In genomic region chr20:46568570-46569129, GRCh38 we compare ENCODE assay signal across 8 cellular contexts. TPM values are rescaled to one million over a fixed set of nuclear protein-coding genes. Genes with fewer than 3 reads are reported as not detected.
DNase-seq lines count a peak whose midpoint lies in the region; ATAC-seq and TF ChIP-seq lines count a peak whose summit lies in the region.

No MANE protein-coding gene starts in this region.

- H3K4me1 ChIP-seq in spleen: peaks cover 0 to 26% (median 9%) of the 10 kb centered on the region in 6 donors

- H3K9me3 Mint-ChIP-seq in activated T-helper 2 cell treated with anti-CD3 and anti-CD28 coated beads, Interferon-gamma antibody, Interleukin-2, Interleukin-4, amounts not matched to agents 10 μg/mL and 5 μg/mL and 100 μg/mL, durations not matched to agents 14 hours and 24 hours and 36 hours: no peaks in the 10 kb centered on the region
- H3K9me3 Mint-ChIP-seq in CD4-positive, alpha-beta T cell: no peaks in the 10 kb centered on the region

- H3K27me3 ChIP-seq in spleen (replicated peaks in 1 of 7): peaks cover 0 to 54% (median 5%) of the 10 kb centered on the region in 7 donors
- peaks cover 5% of the 10 kb centered on the region for H3K27me3 ChIP-seq in CD4-positive, alpha-beta T cell (ENCODE audit: control insufficient read depth, insufficient read depth, low read length)

- H3K27ac Mint-ChIP-seq in activated T-helper 2 cell treated with anti-CD3 and anti-CD28 coated beads, Interferon-gamma antibody, Interleukin-2, Interleukin-4, amounts not matched to agents 10 μg/mL and 5 μg/mL and 100 μg/mL, durations not matched to agents 14 hours and 24 hours and 36 hours: no peak overlapping the region
- no peak overlapping the region for H3K27ac Mint-ChIP-seq in CD4-positive, alpha-beta T cell

- H3K27me3 Mint-ChIP-seq in activated T-helper 2 cell treated with anti-CD3 and anti-CD28 coated beads, Interferon-gamma antibody, Interleukin-2, Interleukin-4, amounts not matched to agents 10 μg/mL and 5 μg/mL and 100 μg/mL, durations not matched to agents 14 hours and 24 hours and 36 hours (ENCODE audit: low read depth): peaks cover 31% of the 10 kb centered on the region
- H3K27me3 Mint-ChIP-seq in CD4-positive, alpha-beta T cell: peaks cover 28% of the 10 kb centered on the region

- intact Hi-C loops in cardiac septum (cut with DNase I): no loop called here
- intact Hi-C loops in spleen (cut with DNase I; ENCODE audit: low total_unique reads): no loop called here
- intact Hi-C loops in activated T-helper 2 cell treated with anti-CD3 and anti-CD28 coated beads, Interferon-gamma antibody, Interleukin-2, Interleukin-4, amounts not matched to agents 10 μg/mL and 5 μg/mL and 100 μg/mL, durations not matched to agents 14 hours and 24 hours and 36 hours (cut with micrococcal nuclease): no loop called here
- intact Hi-C loops in CD4-positive, alpha-beta T cell (cut with DNase I, micrococcal nuclease): no loop called here

- no peak for TF ChIP-seq CTCF in spleen (IDR thresholded peaks at IDR 0.05 in 8 of 11, conservative IDR thresholded peaks at IDR 0.05 in 3 of 11)
- TF ChIP-seq CTCF in CD4-positive, alpha-beta T cell (IDR thresholded peaks at IDR 0.05): no peak

- ATAC-seq in CD4-positive, alpha-beta T cell (ENCODE audit: poor library complexity): no peak

- H3K27ac ChIP-seq in spleen: no peak overlapping the region
- no peak overlapping the region for H3K27ac ChIP-seq in CD4-positive, alpha-beta T cell (ENCODE audit: low read depth, low read length)

- CTCF ChIA-PET in CD4-positive, alpha-beta T cell (lab: Charles Lee): no interaction called here

- peak; percentile 61 for DNase-seq in HT-29 (ENCODE audit: low spot score)
- DNase-seq in SK-N-DZ (ENCODE audit: low spot score): peak; percentile 29
- peak; percentile 94 for DNase-seq in cardiac septum (ENCODE audit: low spot score)
- DNase-seq in spleen: peak; percentile 80
- no peak for DNase-seq in activated CD4-positive, alpha-beta T cell treated with anti-CD3 and anti-CD28 coated beads for 48 hours
- DNase-seq in activated T-helper 2 cell treated with anti-CD3 and anti-CD28 coated beads, Interferon-gamma antibody, Interleukin-2, Interleukin-4, amounts not matched to agents 10 μg/mL and 5 μg/mL and 100 μg/mL, durations not matched to agents 14 hours and 24 hours and 36 hours (ENCODE audit: low spot score): no peak
- no peak for DNase-seq in CD4-positive, alpha-beta T cell
- DNase-seq in NCI-H82 treated with DMSO at 0.1 percent for 48 hours (lab: John Stamatoyannopoulos, UW; ENCODE audit: unreplicated experiment): no peak

- no peaks in the 10 kb centered on the region for H3K9me3 ChIP-seq in spleen
- H3K9me3 ChIP-seq in CD4-positive, alpha-beta T cell (ENCODE audit: control insufficient read depth, low read length): no peaks in the 10 kb centered on the region

- H3K4me3 Mint-ChIP-seq in activated T-helper 2 cell treated with anti-CD3 and anti-CD28 coated beads, Interferon-gamma antibody, Interleukin-2, Interleukin-4, amounts not matched to agents 10 μg/mL and 5 μg/mL and 100 μg/mL, durations not matched to agents 14 hours and 24 hours and 36 hours (ENCODE audit: low read depth): no peak overlapping the region
- H3K4me3 Mint-ChIP-seq in CD4-positive, alpha-beta T cell: no peak overlapping the region

- no peak for TF ChIP-seq POLR2A in spleen (IDR thresholded peaks at IDR 0.05)

- H3K36me3 ChIP-seq in spleen: no peaks in the 10 kb centered on the region

- POLR2A ChIA-PET in CD4-positive, alpha-beta T cell (lab: Charles Lee): no interaction called here

- no peak overlapping the region for H3K4me3 ChIP-seq in spleen

- no peaks in the 10 kb centered on the region for H3K36me3 Mint-ChIP-seq in activated T-helper 2 cell treated with anti-CD3 and anti-CD28 coated beads, Interferon-gamma antibody, Interleukin-2, Interleukin-4, amounts not matched to agents 10 μg/mL and 5 μg/mL and 100 μg/mL, durations not matched to agents 14 hours and 24 hours and 36 hours (ENCODE audit: low read depth)
- H3K36me3 Mint-ChIP-seq in CD4-positive, alpha-beta T cell (ENCODE audit: low read depth): no peaks in the 10 kb centered on the region

- H3K4me1 Mint-ChIP-seq in activated T-helper 2 cell treated with anti-CD3 and anti-CD28 coated beads, Interferon-gamma antibody, Interleukin-2, Interleukin-4, amounts not matched to agents 10 μg/mL and 5 μg/mL and 100 μg/mL, durations not matched to agents 14 hours and 24 hours and 36 hours (ENCODE audit: low read depth): peaks cover 4% of the 10 kb centered on the region
- no peaks in the 10 kb centered on the region for H3K4me1 Mint-ChIP-seq in CD4-positive, alpha-beta T cell (ENCODE audit: low read depth)

- WGBS in spleen, 5 donors: 20 to 34% (median 24%) methylated on average over 10 of the region's 10 CpGs

RNA-seq across cellular contexts. Expression of gene OCSTAMP, which starts 18.2 kb away (rescaled TPM):
- not detected in 2 replicates for total RNA-seq in HT-29 (2014; rRNA removed; shearing (Covaris generic))
- not detected in 2 replicates for polyA plus RNA-seq in SK-N-DZ (2014; cell fraction: cytosol; rRNA removed)
- polyA plus RNA-seq in SK-N-DZ (2014; cell fraction: nucleus; rRNA removed): not detected in 2 replicates
- not detected for total RNA-seq in cardiac septum
- total RNA-seq in spleen: not detected
- not detected for polyA plus RNA-seq in spleen
- not detected in 2 replicates for total RNA-seq in activated T-helper 2 cell treated with anti-CD3 and anti-CD28 coated beads, Interferon-gamma antibody, Interleukin-2, Interleukin-4, amounts not matched to agents 10 μg/mL and 5 μg/mL and 100 μg/mL, durations not matched to agents 14 hours and 24 hours and 36 hours
- total RNA-seq in CD4-positive, alpha-beta T cell: not detected

RNA-seq across cellular contexts. Expression of gene ZNF334, which starts 55.3 kb away (rescaled TPM):
- 1.5 and 1.7 TPM in 2 replicates for total RNA-seq in HT-29 (2014; rRNA removed; shearing (Covaris generic))
- polyA plus RNA-seq in SK-N-DZ (2014; cell fraction: cytosol; rRNA removed): 22.1 and 22.2 TPM in 2 replicates
- polyA plus RNA-seq in SK-N-DZ (2014; cell fraction: nucleus; rRNA removed): 46.5 and 74.9 TPM in 2 replicates
- 1.2 TPM for total RNA-seq in cardiac septum
- 1 to 10 TPM; 1.7 to 4.5 (median 2.7) TPM for total RNA-seq in spleen
- 1 to 10 TPM; 1.2 to 1.5 (median 1.2) TPM for polyA plus RNA-seq in spleen
- 1.2 and 1.4 TPM in 2 replicates for total RNA-seq in activated T-helper 2 cell treated with anti-CD3 and anti-CD28 coated beads, Interferon-gamma antibody, Interleukin-2, Interleukin-4, amounts not matched to agents 10 μg/mL and 5 μg/mL and 100 μg/mL, durations not matched to agents 14 hours and 24 hours and 36 hours
- under 1 TPM; 0.19 to 0.28 TPM for total RNA-seq in CD4-positive, alpha-beta T cell

Comparison
In these comparisons a context has a peak if more than half of its experiments do, and no peak if none do; other contexts are left out.
1. DNase-seq: peak in HT-29 (single experiment), SK-N-DZ (single experiment), cardiac septum (single experiment) and spleen (single experiment); none in activated CD4-positive, alpha-beta T cell treated with anti-CD3 and anti-CD28 coated beads for 48 hours (single experiment), activated T-helper 2 cell treated with anti-CD3 and anti-CD28 coated beads, Interferon-gamma antibody, Interleukin-2, Interleukin-4, amounts not matched to agents 10 μg/mL and 5 μg/mL and 100 μg/mL, durations not matched to agents 14 hours and 24 hours and 36 hours (single experiment), CD4-positive, alpha-beta T cell (0 of 10) and NCI-H82 treated with DMSO at 0.1 percent for 48 hours (single experiment).